In the genomic region with DNA sequence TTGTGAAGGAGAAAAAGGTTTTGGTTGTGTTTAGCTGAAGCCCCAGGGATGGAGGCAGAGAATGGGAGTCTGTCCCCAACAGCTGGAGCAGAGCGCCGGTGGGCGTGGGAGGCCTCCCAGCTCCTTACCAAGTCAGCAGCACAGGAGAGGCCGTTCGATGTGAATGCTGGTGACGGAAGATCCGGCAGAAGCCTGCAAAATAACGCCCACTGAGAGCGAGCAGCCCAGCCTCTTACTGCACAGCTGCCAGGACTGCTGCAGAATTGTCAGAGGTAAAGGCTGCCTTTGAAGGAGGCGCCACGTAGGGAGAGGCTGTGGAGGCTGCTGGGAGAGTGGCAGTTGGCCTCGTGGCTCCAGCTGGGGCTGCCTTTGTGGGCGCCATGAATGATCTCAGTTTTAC, we compare ENCODE assay signal across 25 cellular contexts. TPM values are rescaled to one million over a fixed set of nuclear protein-coding genes. Genes with fewer than 3 reads are reported as not detected.
DNase-seq lines count a peak whose midpoint lies in the region; TF ChIP-seq lines count a peak whose summit lies in the region.
"Had no signal": no experiment of that assay in that cellular context is flagged by ENCODE, and none has a peak within 500 bp of the region (broad histone marks: within the 10 kb centered on the region; RNA-seq: fewer than 3 reads in every experiment).

No MANE protein-coding gene starts in this region.

- CTCF ChIA-PET in activated naive CD4-positive, alpha-beta T cell treated with anti-CD3 and anti-CD28 coated beads, Interleukin-2, amount 10 ng/mL, durations not matched to agents 7 days and 5 days (lab: Charles Lee), result interaction anchor here (0.5 kb wide), 1 partner anchor 38 kb away, joined by 3 read pairs; no protein-coding TSS in a partner anchor

- H3K4me3 ChIP-seq in dorsolateral prefrontal cortex (peak overlapping the region in 3 of 59 donors; percentile 10 to 23 (median 12)), stomach smooth muscle (ENCODE audit: low read length in 2 of 2) (no peak overlapping the region), GM23248 (no peak overlapping the region)
- H3K4me3 ChIP-seq: gastrocnemius medialis, MG63, psoas muscle, spleen had no signal

- no peak overlapping the region for H3K4me2 ChIP-seq in GM23248 (ENCODE audit: unreplicated experiment)

- DNase-seq in dorsolateral prefrontal cortex, result peak in 7 of 10 donors; percentile 62 to 75 (median 65)
- DNase-seq in middle frontal gyrus (ENCODE audit: extremely low spot score, low spot score), result peak; percentile 40
- no peak for DNase-seq in activated naive CD4-positive, alpha-beta T cell treated with anti-CD3 and anti-CD28 coated beads, Interleukin-2, amount 10 ng/mL, durations not matched to agents 7 days and 5 days
- DNase-seq in GM23248, result no peak
- DNase-seq in EL, result no peak
- DNase-seq: activated gamma-delta T cell treated with Interleukin-2 at 50 U/mL for 16 hours; activated T-cell treated with anti-CD3 and anti-CD28 coated beads, Interleukin-2, amount 50 U/mL, for 24 hours; effector memory CD4-positive, alpha-beta T cell; gastrocnemius medialis; IMR-90; MG63; NCI-H1436 treated with DMSO at 0.1 percent for 48 hours; NCI-H526; psoas muscle; SIG-M5; spleen; stimulated activated CD4-positive, alpha-beta T cell treated with anti-CD3 and anti-CD28 coated beads, Interleukin-2, amount 100 ng/mL, for 48 hours; T-helper 1 cell had no signal

- H3K4me3 Mint-ChIP-seq in activated naive CD4-positive, alpha-beta T cell treated with anti-CD3 and anti-CD28 coated beads, Interleukin-2, amount 10 ng/mL, durations not matched to agents 7 days and 5 days, result no peak overlapping the region
- H3K4me3 Mint-ChIP-seq: activated T-cell treated with anti-CD3 and anti-CD28 coated beads, Interleukin-2, amount 50 U/mL, for 24 hours; brain; CD4-positive, CD25-positive, alpha-beta regulatory T cell; neural crest cell; stimulated activated memory B cell treated with anti-CD40 and anti-IgM and Interleukin-4, amounts not matched to agents 10 μg/mL and 1 μg/mL and 100 μg/mL, for 72 hours had no signal

- peaks cover 3% of the 10 kb centered on the region for H3K4me1 Mint-ChIP-seq in activated naive CD4-positive, alpha-beta T cell treated with anti-CD3 and anti-CD28 coated beads, Interleukin-2, amount 10 ng/mL, durations not matched to agents 7 days and 5 days

- no peaks in the 10 kb centered on the region for H3K9me3 Mint-ChIP-seq in activated naive CD4-positive, alpha-beta T cell treated with anti-CD3 and anti-CD28 coated beads, Interleukin-2, amount 10 ng/mL, durations not matched to agents 7 days and 5 days
- H3K9me3 Mint-ChIP-seq: activated T-cell treated with anti-CD3 and anti-CD28 coated beads, Interleukin-2, amount 50 U/mL, for 24 hours; brain; CD4-positive, CD25-positive, alpha-beta regulatory T cell; neural crest cell; stimulated activated memory B cell treated with anti-CD40 and anti-IgM and Interleukin-4, amounts not matched to agents 10 μg/mL and 1 μg/mL and 100 μg/mL, for 72 hours had no signal

- in situ Hi-C loops in GM23248 (cut with MboI), result no loop called here

- no peaks in the 10 kb centered on the region for H3F3A ChIP-seq in GM23248 (ENCODE audit: insufficient read depth)

- H3K27ac ChIP-seq in KOPT-K1 (ENCODE audit: low read depth, low read length, poor library complexity, severe bottlenecking) (peak overlapping the region; percentile 94), dorsolateral prefrontal cortex (peak overlapping the region in 56 of 59 donors; percentile 8 to 87 (median 68)), stomach smooth muscle (ENCODE audit: low read length) (peak overlapping the region; percentile 24), GM23248 (no peak overlapping the region)
- H3K27ac ChIP-seq: psoas muscle had no signal

- H3K27me3 Mint-ChIP-seq in activated naive CD4-positive, alpha-beta T cell treated with anti-CD3 and anti-CD28 coated beads, Interleukin-2, amount 10 ng/mL, durations not matched to agents 7 days and 5 days, result peaks cover 34% of the 10 kb centered on the region
- H3K27me3 Mint-ChIP-seq: activated T-cell treated with anti-CD3 and anti-CD28 coated beads, Interleukin-2, amount 50 U/mL, for 24 hours; brain; CD4-positive, CD25-positive, alpha-beta regulatory T cell; stimulated activated memory B cell treated with anti-CD40 and anti-IgM and Interleukin-4, amounts not matched to agents 10 μg/mL and 1 μg/mL and 100 μg/mL, for 72 hours had no signal

- no peak overlapping the region for H3K27ac Mint-ChIP-seq in activated naive CD4-positive, alpha-beta T cell treated with anti-CD3 and anti-CD28 coated beads, Interleukin-2, amount 10 ng/mL, durations not matched to agents 7 days and 5 days
- H3K27ac Mint-ChIP-seq: activated T-cell treated with anti-CD3 and anti-CD28 coated beads, Interleukin-2, amount 50 U/mL, for 24 hours; stimulated activated memory B cell treated with anti-CD40 and anti-IgM and Interleukin-4, amounts not matched to agents 10 μg/mL and 1 μg/mL and 100 μg/mL, for 72 hours had no signal

- WGBS in GM23248 (ENCODE audit: low coverage in 1 of 2, low lambda C conversion rate in 2 of 2, missing lambda C conversion rate in 2 of 2), 2 experiments, result 91 to 92% methylated on average over 13 of the region's 13 CpGs

- no peaks in the 10 kb centered on the region for H3K9me3 ChIP-seq in KOPT-K1 (ENCODE audit: insufficient read depth, low read length, poor library complexity, severe bottlenecking)
- no peaks in the 10 kb centered on the region for H3K9me3 ChIP-seq in stomach smooth muscle (ENCODE audit: control insufficient read depth in 2 of 2, low read length in 2 of 2)
- no peaks in the 10 kb centered on the region for H3K9me3 ChIP-seq in GM23248 (ENCODE audit: low read depth)
- H3K9me3 ChIP-seq: gastrocnemius medialis, MG63, psoas muscle, spleen had no signal

- H3K36me3 Mint-ChIP-seq in activated naive CD4-positive, alpha-beta T cell treated with anti-CD3 and anti-CD28 coated beads, Interleukin-2, amount 10 ng/mL, durations not matched to agents 7 days and 5 days, result no peaks in the 10 kb centered on the region
- H3K36me3 Mint-ChIP-seq: CD4-positive, CD25-positive, alpha-beta regulatory T cell had no signal

- H3K4me1 ChIP-seq in stomach smooth muscle (ENCODE audit: control insufficient read depth, insufficient read depth, low read length) (peaks cover 32% of the 10 kb centered on the region), GM23248 (ENCODE audit: insufficient read depth) (peaks cover 3% of the 10 kb centered on the region; the same call in 1 of the 2 replicates)
- H3K4me1 ChIP-seq: gastrocnemius medialis had no signal

- no peaks in the 10 kb centered on the region for H3K9me2 ChIP-seq in GM23248 (ENCODE audit: insufficient read depth)

- H3K79me2 ChIP-seq in GM23248 (ENCODE audit: insufficient read depth), result no peaks in the 10 kb centered on the region

- 0 out of 2 replicates have a peak, but pooled peaks cover 6% of the 10 kb centered on the region for H3K36me3 ChIP-seq in KOPT-K1 (ENCODE audit: insufficient read depth, low read length)
- H3K36me3 ChIP-seq in stomach smooth muscle (ENCODE audit: control insufficient read depth in 2 of 2, insufficient read depth in 2 of 2, low read length in 2 of 2), result peaks cover 35 to 36% of the 10 kb centered on the region in 2 donors
- no peaks in the 10 kb centered on the region for H3K36me3 ChIP-seq in GM23248 (ENCODE audit: low read depth)
- H3K36me3 ChIP-seq: MG63 had no signal

- TF ChIP-seq CTCF in dorsolateral prefrontal cortex (IDR thresholded peaks at IDR 0.05 in 54 of 56, conservative IDR thresholded peaks at IDR 0.05 in 2 of 56; ENCODE audit: low read depth in 1 of 56, partially characterized antibody in 56 of 56), result no peak

- no peaks in the 10 kb centered on the region for H4K20me1 ChIP-seq in GM23248 (ENCODE audit: insufficient read depth)

- intact Hi-C loops in dorsolateral prefrontal cortex (cut with DNase I), result no loop called here

- H3K9ac ChIP-seq in stomach smooth muscle (ENCODE audit: low read length in 2 of 2) (no peak overlapping the region), GM23248 (no peak overlapping the region)

- no peak overlapping the region for H2AFZ ChIP-seq in GM23248

- H3K27me3 ChIP-seq in dorsolateral prefrontal cortex (no peaks in the 10 kb centered on the region), stomach smooth muscle (ENCODE audit: control insufficient read depth in 1 of 2, insufficient read depth in 2 of 2, low read length in 2 of 2) (no peaks in the 10 kb centered on the region), GM23248 (replicated peaks; ENCODE audit: insufficient read depth) (no peaks in the 10 kb centered on the region)
- H3K27me3 ChIP-seq: gastrocnemius medialis, MG63, spleen had no signal

RNA-seq across cellular contexts. Expression of a gene that starts 26.2 kb away (rescaled TPM):
- total RNA-seq in dorsolateral prefrontal cortex, result 10 to 100 TPM in 30 of 120 experiments, 1 to 10 TPM in 90; 1.8 to 27.8 (median 7.2) TPM
- 9.0 and 12.3 TPM in 2 replicates for total RNA-seq in GM23248 (2014; rRNA removed; shearing (Covaris generic))
- polyA plus RNA-seq in GM23248 (2016; fragmentation: Nextera tagmentation; extraction: Ambion mirVana), result 8.8 and 9.5 TPM in 2 replicates
- total RNA-seq: activated CD8-positive, alpha-beta memory T cell treated with anti-CD3 and anti-CD28 coated beads for 36 hours; CD4-positive, CD25-positive, alpha-beta regulatory T cell had no signal
- polyA plus RNA-seq: CD4-positive, CD25-positive, alpha-beta regulatory T cell had no signal

Comparison
In these comparisons a context has a peak if more than half of its experiments do, and no peak if none do; other contexts are left out.
1. DNase-seq: peak in dorsolateral prefrontal cortex (7 of 10) and middle frontal gyrus (single experiment); none in activated naive CD4-positive, alpha-beta T cell treated with anti-CD3 and anti-CD28 coated beads, Interleukin-2, amount 10 ng/mL, durations not matched to agents 7 days and 5 days (single experiment), GM23248 (single experiment) and EL (single experiment).